Comparison of ENCODE assay signal across 8 cellular contexts in the genomic region with DNA sequence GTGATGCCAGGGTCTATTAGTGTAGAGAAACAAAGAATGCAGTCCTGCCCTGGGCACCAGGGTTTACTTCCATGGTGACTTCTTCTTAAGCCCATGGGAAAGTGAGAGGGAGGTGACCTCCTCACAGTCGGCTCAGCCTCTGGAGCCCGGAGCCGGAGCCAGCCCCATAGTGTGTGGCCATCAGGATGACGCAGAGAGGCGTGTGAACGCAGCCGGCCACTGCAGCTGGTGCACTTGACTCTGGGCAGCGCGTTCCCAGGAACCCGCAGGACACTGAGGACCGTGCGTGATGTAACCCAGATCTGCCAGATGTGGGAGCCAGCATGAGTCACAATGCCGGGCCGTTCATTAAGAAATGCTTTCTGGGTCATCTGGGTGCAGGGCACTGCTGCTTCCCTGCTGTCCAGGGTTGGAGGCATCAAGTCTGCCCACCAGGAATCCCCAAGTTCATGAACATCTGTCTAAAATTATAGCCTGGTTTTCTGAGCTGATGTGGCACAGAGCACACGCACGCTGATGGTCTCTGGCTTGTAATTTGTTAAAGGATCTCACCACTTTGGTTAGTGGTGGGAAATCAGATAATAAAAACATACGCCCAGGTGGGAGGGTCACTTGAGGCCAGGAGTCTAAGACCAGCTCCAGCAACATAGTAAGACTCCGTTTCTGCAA.
DNase-seq lines count a peak whose midpoint lies in the region; ATAC-seq and TF ChIP-seq lines count a peak whose summit lies in the region.

No MANE protein-coding gene starts in this region.

- no peaks in the 10 kb centered on the region for H3K36me3 ChIP-seq in esophagus (ENCODE audit: control insufficient read depth in 2 of 2, insufficient read depth in 2 of 2, low read length in 1 of 2)
- H3K36me3 ChIP-seq in vagina: no peaks in the 10 kb centered on the region

- no peaks in the 10 kb centered on the region for H4K20me1 ChIP-seq in H9 (ENCODE audit: control insufficient read depth, insufficient read depth, insufficient read length)

- no peak overlapping the region for H4K5ac ChIP-seq in H9 (ENCODE audit: insufficient read length, low read depth, low read length)

- DNase-seq in H9 (peak; percentile 76), RPMI7951 (ENCODE audit: low read depth) (peak; percentile 99), mucosa of gallbladder (ENCODE audit: low spot score) (peak; percentile 81), vagina (ENCODE audit: extremely low spot score in 2 of 2) (peak in 1 of 2 donors; percentile 94), GM10266 (ENCODE audit: extremely low spot score) (no peak), NCI-H128 (lab: John Stamatoyannopoulos, UW; ENCODE audit: unreplicated experiment) (no peak)

- no peak overlapping the region for H2BK12ac ChIP-seq in H9 (ENCODE audit: insufficient read length, low read depth, low read length)

- H3K9me3 ChIP-seq in H9 (ENCODE audit: control insufficient read depth, low read depth, low read length) (no peaks in the 10 kb centered on the region), esophagus (ENCODE audit: control insufficient read depth in 2 of 2, insufficient read depth in 1 of 2, low read depth in 1 of 2, low read length in 1 of 2) (no peaks in the 10 kb centered on the region), vagina (no peaks in the 10 kb centered on the region)

- H3K23ac ChIP-seq in H9 (ENCODE audit: insufficient read length, low read depth, low read length): no peak overlapping the region

- TF ChIP-seq CTCF in H9 (conservative IDR thresholded peaks at IDR 0.05) (no peak), vagina (IDR thresholded peaks at IDR 0.05) (no peak), GM10266 (IDR thresholded peaks at IDR 0.05; ENCODE audit: control insufficient read depth, insufficient read depth, low read depth, missing control alignments) (no peak)

- no peaks in the 10 kb centered on the region for H3K79me1 ChIP-seq in H9 (ENCODE audit: insufficient read depth, low read depth, low read length, poor library complexity, severe bottlenecking)

- H3K4me1 ChIP-seq in H9 (ENCODE audit: insufficient read depth, low read length): peaks cover 8% of the 10 kb centered on the region; the same call in 1 of the 2 replicates
- peaks cover 0 to 3% of the 10 kb centered on the region in 2 donors for H3K4me1 ChIP-seq in esophagus (ENCODE audit: control insufficient read depth in 2 of 2, insufficient read depth in 2 of 2, low read length in 1 of 2)
- peaks cover 41% of the 10 kb centered on the region for H3K4me1 ChIP-seq in vagina

- H4K91ac ChIP-seq in H9 (ENCODE audit: insufficient read length, low read depth, low read length): no peak overlapping the region

- H3K4me1 Mint-ChIP-seq in H9: peaks cover 41 to 50% of the 10 kb centered on the region in 2 experiments

- no peaks in the 10 kb centered on the region for H3K27me3 Mint-ChIP-seq in H9 (ENCODE audit: low read depth)

- H3K56ac ChIP-seq in H9 (ENCODE audit: insufficient read length, low read depth, low read length): no peak overlapping the region

- peak overlapping the region; percentile 2 for H3K4me2 ChIP-seq in H9 (ENCODE audit: insufficient read depth, insufficient read length, low read length)

- no peak overlapping the region for H2BK15ac ChIP-seq in H9 (ENCODE audit: low read depth, low read length)

- H3K4ac ChIP-seq in H9 (ENCODE audit: low read depth, low read length): no peak overlapping the region

- no peak overlapping the region for H2BK20ac ChIP-seq in H9 (ENCODE audit: low read depth, low read length, poor library complexity, severe bottlenecking)

- no peak overlapping the region for H3T11ph ChIP-seq in H9 (ENCODE audit: low read length)

- WGBS in H9 (ENCODE audit: extremely low coverage, insufficient read length, low lambda C conversion rate): no CpG with 5 or more reads among the region's 18 CpGs
- WGBS in esophagus, 2 donors: 54 to 61% methylated on average over 18 of the region's 18 CpGs

- no peak overlapping the region for H2AFZ ChIP-seq in H9 (ENCODE audit: low read length)

- no peak overlapping the region for H2BK5ac ChIP-seq in H9 (ENCODE audit: insufficient read length, low read length)

- peaks cover 3 to 4% of the 10 kb centered on the region in 2 experiments; a peak in 2 of 5 replicates for H3K9me3 Mint-ChIP-seq in H9

- no peak overlapping the region for H3K4me3 ChIP-seq in esophagus (ENCODE audit: low read depth in 1 of 2, low read length in 2 of 2)
- H3K4me3 ChIP-seq in vagina: peak overlapping the region in 1 of 2 donors; percentile 16

- H3K14ac ChIP-seq in H9 (ENCODE audit: insufficient read depth, low read length): no peak overlapping the region

- TF ChIP-seq POLR2A in vagina (IDR thresholded peaks at IDR 0.05): no peak

- H3K9ac ChIP-seq in H9 (ENCODE audit: extremely low read depth, insufficient read length, low read length): no peak overlapping the region

- no peak overlapping the region for H2BK120ac ChIP-seq in H9 (ENCODE audit: low read depth, low read length, poor library complexity, severe bottlenecking)

- intact Hi-C loops in vagina (cut with DNase I): no loop called here

- H3K18ac ChIP-seq in H9 (ENCODE audit: insufficient read length, low read depth, low read length): no peak overlapping the region

- no peak overlapping the region for H3K27ac ChIP-seq in H9 (ENCODE audit: insufficient read length, low read depth, low read length)
- H3K27ac ChIP-seq in esophagus (ENCODE audit: low read depth in 2 of 2, low read length in 1 of 2): peak overlapping the region; percentile 22 to 66
- H3K27ac ChIP-seq in vagina: peak overlapping the region; percentile 69

- no peaks in the 10 kb centered on the region for H3K27me3 ChIP-seq in H9 (ENCODE audit: insufficient read depth, low read length)
- H3K27me3 ChIP-seq in esophagus (ENCODE audit: control insufficient read depth in 1 of 2, insufficient read depth in 2 of 2, low read length in 2 of 2): no peaks in the 10 kb centered on the region
- no peaks in the 10 kb centered on the region for H3K27me3 ChIP-seq in vagina

- H3K23me2 ChIP-seq in H9 (ENCODE audit: insufficient read length, low read depth, low read length, poor library complexity, severe bottlenecking): no peaks in the 10 kb centered on the region

- H4K8ac ChIP-seq in H9 (replicated peaks; ENCODE audit: insufficient read length, low read depth, low read length): no peak overlapping the region

- H3K36me3 Mint-ChIP-seq in H9 (ENCODE audit: insufficient read depth in 1 of 3, low read depth in 3 of 3): peaks cover 4 to 11% (median 7%) of the 10 kb centered on the region in 3 experiments

- no peak overlapping the region for H2AK5ac ChIP-seq in H9 (ENCODE audit: insufficient read length, low read length)

- ATAC-seq in GM19023 (IDR thresholded peaks at IDR 0.05; ENCODE audit: unreplicated experiment): no peak

- H3K4me3 Mint-ChIP-seq in H9: peak overlapping the region; percentile 4 to 47; a peak in 2 of 5 replicates

- H3K27ac Mint-ChIP-seq in H9: peak overlapping the region; percentile 52 to 92 (median 68)

- peaks cover 10% of the 10 kb centered on the region; the same call in 1 of the 2 replicates for H3K79me2 ChIP-seq in H9 (ENCODE audit: insufficient read depth, low read length)

Comparison
In these comparisons a context has a peak if more than half of its experiments do, and no peak if none do; other contexts are left out.
1. DNase-seq: peak in H9 (single experiment), RPMI7951 (single experiment) and mucosa of gallbladder (single experiment); none in GM10266 (single experiment) and NCI-H128 (single experiment).